Comparison of ENCODE assay signal across 10 cellular contexts in the genomic region with DNA sequence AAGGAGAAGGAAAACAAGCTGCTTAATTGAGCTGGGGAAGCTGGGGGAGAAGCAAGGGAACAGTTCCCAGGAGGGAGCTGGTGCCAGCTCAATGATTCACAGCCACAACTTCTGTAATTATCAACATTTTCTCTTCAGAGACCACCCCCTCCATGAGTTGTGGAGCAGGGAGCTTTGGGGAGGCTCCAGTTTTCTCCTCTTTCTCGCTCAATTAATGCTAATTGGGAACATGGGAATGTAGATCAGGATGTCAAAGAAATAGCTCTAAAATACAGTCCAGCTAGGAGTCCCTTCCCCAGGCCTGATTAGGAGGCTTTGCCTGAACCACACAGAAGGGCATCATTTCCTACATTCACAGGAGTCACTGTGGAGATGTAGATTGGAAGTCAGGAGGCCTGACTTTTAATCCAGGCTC. TPM values are rescaled to one million over a fixed set of nuclear protein-coding genes. Genes with fewer than 3 reads are reported as not detected.
DNase-seq lines count a peak whose midpoint lies in the region; ATAC-seq, FAIRE-seq and TF ChIP-seq lines count a peak whose summit lies in the region.
"Had no signal": no experiment of that assay in that cellular context is flagged by ENCODE, and none has a peak within 500 bp of the region (broad histone marks: within the 10 kb centered on the region; RNA-seq: fewer than 3 reads in every experiment).

No MANE protein-coding gene starts in this region.

- H3K4me1 Mint-ChIP-seq in natural killer cell treated with Interleukin-12 subunit alpha and Interleukin-12 subunit beta and Interleukin-15 and Interleukin-18, amount 100 ng/mL, for 72 hours (ENCODE audit: low read depth in 2 of 2): peaks cover 16 to 19% of the 10 kb centered on the region in 2 donors

- ATAC-seq in GM18511 (IDR thresholded peaks at IDR 0.05; ENCODE audit: unreplicated experiment) (peak; percentile 25), HG03064 (IDR thresholded peaks at IDR 0.05; ENCODE audit: low read depth, unreplicated experiment) (peak; percentile 22)
- ATAC-seq in natural killer cell treated with Interleukin-12 subunit alpha and Interleukin-12 subunit beta and Interleukin-15 and Interleukin-18, amount 100 ng/mL, for 72 hours: peak in 1 of 2 donors; percentile 8

- H3K4me3 Mint-ChIP-seq in natural killer cell treated with Interleukin-12 subunit alpha and Interleukin-12 subunit beta and Interleukin-15 and Interleukin-18, amount 100 ng/mL, for 72 hours: peak overlapping the region; percentile 48

- DNase-seq in astrocyte of the hippocampus (ENCODE audit: low read depth, low spot score) (peak; percentile 61), H54 (ENCODE audit: insufficient read length, low spot score) (no peak), NCI-H1694 treated with DMSO at 0.1 percent for 48 hours (lab: John Stamatoyannopoulos, UW) (no peak), NOMO-1 treated with dmso at 0.1 percent for 144 hours (lab: John Stamatoyannopoulos, UW; ENCODE audit: unreplicated experiment) (no peak)
- no peak for DNase-seq in natural killer cell treated with Interleukin-12 subunit alpha and Interleukin-12 subunit beta and Interleukin-15 and Interleukin-18, amount 100 ng/mL, for 72 hours (ENCODE audit: low spot score)
- DNase-seq: DMS153 had no signal

- FAIRE-seq in H54 (lab: Jason Lieb, UNC): no peak

- no peaks in the 10 kb centered on the region for H3K27me3 Mint-ChIP-seq in natural killer cell treated with Interleukin-12 subunit alpha and Interleukin-12 subunit beta and Interleukin-15 and Interleukin-18, amount 100 ng/mL, for 72 hours

- no peaks in the 10 kb centered on the region for H3K9me3 Mint-ChIP-seq in natural killer cell treated with Interleukin-12 subunit alpha and Interleukin-12 subunit beta and Interleukin-15 and Interleukin-18, amount 100 ng/mL, for 72 hours

- no peaks in the 10 kb centered on the region for H3K36me3 Mint-ChIP-seq in natural killer cell treated with Interleukin-12 subunit alpha and Interleukin-12 subunit beta and Interleukin-15 and Interleukin-18, amount 100 ng/mL, for 72 hours

- TF ChIP-seq POLR2A in H54 (IDR thresholded peaks at IDR 0.05; ENCODE audit: low read depth, low read length): no peak

- H3K27ac Mint-ChIP-seq in natural killer cell treated with Interleukin-12 subunit alpha and Interleukin-12 subunit beta and Interleukin-15 and Interleukin-18, amount 100 ng/mL, for 72 hours: peak overlapping the region; percentile 64 to 71

RNA-seq across cellular contexts. Expression of gene MNDA, which starts 12.2 kb away (rescaled TPM):
- not detected for total RNA-seq in natural killer cell treated with Interleukin-12 subunit alpha and Interleukin-12 subunit beta and Interleukin-15 and Interleukin-18, amount 100 ng/mL, for 72 hours
- total RNA-seq: epithelial cell of proximal tubule had no signal

RNA-seq across cellular contexts. Expression of gene OR6N2, which starts 38.0 kb away (rescaled TPM):
- not detected for total RNA-seq in natural killer cell treated with Interleukin-12 subunit alpha and Interleukin-12 subunit beta and Interleukin-15 and Interleukin-18, amount 100 ng/mL, for 72 hours
- total RNA-seq: epithelial cell of proximal tubule, thoracic aorta had no signal

RNA-seq across cellular contexts. Expression of gene OR6N1, which starts 47.0 kb away (rescaled TPM):
- not detected for total RNA-seq in natural killer cell treated with Interleukin-12 subunit alpha and Interleukin-12 subunit beta and Interleukin-15 and Interleukin-18, amount 100 ng/mL, for 72 hours
- total RNA-seq: epithelial cell of proximal tubule, thoracic aorta had no signal
